Comparison of ENCODE assay signal across 19 cellular contexts in the genomic region with DNA sequence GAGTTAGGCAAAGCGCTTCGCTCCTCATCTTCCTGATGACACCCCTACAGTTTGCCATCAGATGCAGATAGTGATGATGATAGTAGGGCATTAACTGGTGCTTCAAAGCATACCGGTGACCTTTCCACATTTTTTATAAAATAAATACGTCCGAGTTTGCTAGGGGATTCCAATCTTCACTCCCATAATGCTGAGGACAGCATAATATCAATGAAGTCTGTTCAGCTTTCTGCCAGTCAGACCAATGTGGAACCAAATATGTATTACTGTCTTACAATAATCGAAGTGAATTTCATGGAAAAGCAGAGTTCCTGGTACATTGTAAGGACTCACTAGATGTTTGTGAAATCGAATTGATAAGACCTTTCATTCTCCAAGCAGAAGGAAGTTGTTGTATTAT.
DNase-seq lines count a peak whose midpoint lies in the region; ATAC-seq, FAIRE-seq and TF ChIP-seq lines count a peak whose summit lies in the region.
"Had no signal": no experiment of that assay in that cellular context is flagged by ENCODE, and none has a peak within 500 bp of the region (broad histone marks: within the 10 kb centered on the region; RNA-seq: fewer than 3 reads in every experiment).

No MANE protein-coding gene starts in this region.

- no peaks in the 10 kb centered on the region for H3K79me2 ChIP-seq in HepG2 (ENCODE audit: insufficient read depth, low read length)

- no peak overlapping the region for H2BK5ac ChIP-seq in IMR-90 (ENCODE audit: low read depth, low read length, poor library complexity, severe bottlenecking)

- H3K36me3 ChIP-seq in HepG2 (replicated peaks in 1 of 2; ENCODE audit: control insufficient read depth in 1 of 2, insufficient read depth in 2 of 2, low read length in 2 of 2) (no peaks in the 10 kb centered on the region), right lobe of liver (no peaks in the 10 kb centered on the region), IMR-90 (ENCODE audit: control insufficient read depth, insufficient read depth, low read length) (no peaks in the 10 kb centered on the region)
- H3K36me3 ChIP-seq: BLaER1 treated with 17β-estradiol and CSF1 and Interleukin-3, amounts not matched to agents 10 nM and 100 nM had no signal

- H3K27ac ChIP-seq in HepG2 (ENCODE audit: extremely low read length, insufficient read depth, low read length) = no peak overlapping the region
- no peak overlapping the region for H3K27ac ChIP-seq in right lobe of liver
- no peak overlapping the region for H3K27ac ChIP-seq in IMR-90 (ENCODE audit: insufficient read depth, low read length)
- H3K27ac ChIP-seq: BLaER1 treated with 17β-estradiol and CSF1 and Interleukin-3, amounts not matched to agents 10 nM and 100 nM; C4-2B had no signal

- intact Hi-C loops in HepG2 (cut with micrococcal nuclease; ENCODE audit: unreplicated experiment) (no loop called here), right lobe of liver (cut with DNase I) (no loop called here), IMR-90 (cut with micrococcal nuclease) (no loop called here)

- H2AFZ ChIP-seq in HepG2 (ENCODE audit: low read length) (no peak overlapping the region), IMR-90 (replicated peaks; ENCODE audit: low read length, poor library complexity) (no peak overlapping the region)

- CTCF ChIA-PET in HepG2 (lab: Yijun Ruan, JAX; ENCODE audit: low intra/inter-chr PET ratio, low total read pairs) (no interaction called here), IMR-90 (lab: Yijun Ruan, JAX) (no interaction called here)

- no peak for FAIRE-seq in HepG2 (lab: Jason Lieb, UNC)
- FAIRE-seq: A204.1, G401.6, GM12891, GM19239 had no signal

- H3K4me2 ChIP-seq in HepG2 (ENCODE audit: low read depth, low read length) (no peak overlapping the region), IMR-90 (ENCODE audit: low read depth, low read length) (no peak overlapping the region)
- H3K4me2 ChIP-seq: BLaER1 treated with 17β-estradiol and CSF1 and Interleukin-3, amounts not matched to agents 10 nM and 100 nM had no signal

- 0% methylated on average over 7 of the region's 7 CpGs for WGBS in HepG2 (ENCODE audit: low lambda C conversion rate)
- WGBS in right lobe of liver (ENCODE audit: insufficient coverage, low coverage, low lambda C conversion rate, missing lambda C conversion rate) = 58% methylated on average over 7 of the region's 7 CpGs
- WGBS in IMR-90 (ENCODE audit: extremely low coverage in 2 of 2, insufficient read length in 1 of 2), 2 experiments = no CpG with 5 or more reads among the region's 7 CpGs

- H3K9me3 ChIP-seq in HepG2 (ENCODE audit: low read length) (no peaks in the 10 kb centered on the region), right lobe of liver (no peaks in the 10 kb centered on the region), IMR-90 (ENCODE audit: control insufficient read depth, insufficient read depth, low read length) (no peaks in the 10 kb centered on the region)
- H3K9me3 ChIP-seq: BLaER1 treated with 17β-estradiol and CSF1 and Interleukin-3, amounts not matched to agents 10 nM and 100 nM; Caco-2 had no signal

- DNase-seq in HepG2 (ENCODE audit: low spot score) = no peak
- DNase-seq in right lobe of liver = no peak
- no peak for DNase-seq in IMR-90
- no peak for DNase-seq in HCEC 1CT
- DNase-seq in hepatic stellate cell (ENCODE audit: low spot score) = no peak
- DNase-seq: 8988T; AML-193; Caco-2; Calu3; CD4-positive, alpha-beta T cell; CD8-positive, alpha-beta T cell; DMS79 treated with DMSO at 0.1 percent for 48 hours; GF-D8 had no signal

- H4K91ac ChIP-seq in IMR-90 (ENCODE audit: insufficient read depth, low read depth, low read length) = no peak overlapping the region

- H3K4me3 ChIP-seq in HepG2 (replicated peaks in 1 of 3; ENCODE audit: insufficient read depth in 1 of 3, low read depth in 2 of 3, low read length in 3 of 3) = no peak overlapping the region
- no peak overlapping the region for H3K4me3 ChIP-seq in right lobe of liver
- H3K4me3 ChIP-seq in IMR-90 (ENCODE audit: insufficient read depth, low read depth, low read length) = no peak overlapping the region
- H3K4me3 ChIP-seq: BLaER1 treated with 17β-estradiol and CSF1 and Interleukin-3, amounts not matched to agents 10 nM and 100 nM had no signal

- in situ Hi-C loops in HepG2 (cut with HindIII; ENCODE audit: extremely low pct_ligation_motif_present, low pct_unique_long_range_greater_than_20kb) = no loop called here
- in situ Hi-C loops in IMR-90 (cut with MboI; ENCODE audit: low sequenced_read_pairs) = no loop called here

- H3K56ac ChIP-seq in IMR-90 (ENCODE audit: extremely low read depth, insufficient read depth, low read length) = no peak overlapping the region

- no peaks in the 10 kb centered on the region for H3K27me3 ChIP-seq in HepG2 (ENCODE audit: control insufficient read depth in 1 of 2, insufficient read depth in 2 of 2, low read length in 2 of 2)
- no peaks in the 10 kb centered on the region for H3K27me3 ChIP-seq in right lobe of liver
- H3K27me3 ChIP-seq in IMR-90 (ENCODE audit: control insufficient read depth, insufficient read depth, low read length) = no peaks in the 10 kb centered on the region
- H3K27me3 ChIP-seq: BLaER1 treated with 17β-estradiol and CSF1 and Interleukin-3, amounts not matched to agents 10 nM and 100 nM had no signal

- H4K20me1 ChIP-seq in HepG2 (ENCODE audit: insufficient read depth, low read length) (no peaks in the 10 kb centered on the region), IMR-90 (ENCODE audit: insufficient read depth, low read length) (no peaks in the 10 kb centered on the region)
- H4K20me1 ChIP-seq: BLaER1 treated with 17β-estradiol and CSF1 and Interleukin-3, amounts not matched to agents 10 nM and 100 nM had no signal

- no peak overlapping the region for H2BK20ac ChIP-seq in IMR-90 (ENCODE audit: low read depth, low read length)

- no peak overlapping the region for H2BK120ac ChIP-seq in IMR-90 (ENCODE audit: low read depth, low read length)

- TF ChIP-seq POLR2A in HepG2 (IDR thresholded peaks at IDR 0.05; ENCODE audit: insufficient read depth in 1 of 2, low read depth in 2 of 2, low read length in 2 of 2) = no peak
- no peak for TF ChIP-seq POLR2A in right lobe of liver (IDR thresholded peaks at IDR 0.05)
- no peak for TF ChIP-seq POLR2A in IMR-90 (IDR thresholded peaks at IDR 0.05; ENCODE audit: low read depth, low read length)

- H3K9me1 ChIP-seq in IMR-90 (ENCODE audit: insufficient read depth, low read length) = no peaks in the 10 kb centered on the region

- POLR2A ChIA-PET in HepG2 (lab: Yijun Ruan, JAX) (no interaction called here), IMR-90 (lab: Charles Lee; ENCODE audit: unreplicated experiment) (no interaction called here)

- TF ChIP-seq RAD21 in HepG2 (CRISPR knock-in tag; IDR thresholded peaks at IDR 0.05) = no peak
- no peak for TF ChIP-seq RAD21 in IMR-90 (IDR thresholded peaks at IDR 0.05; ENCODE audit: low read length)

- H3K23ac ChIP-seq in IMR-90 (ENCODE audit: low read depth, low read length) = no peak overlapping the region

- H3K79me1 ChIP-seq in IMR-90 (ENCODE audit: low read depth in 1 of 2, low read length in 2 of 2) = no peaks in the 10 kb centered on the region

- H3K9ac ChIP-seq in HepG2 (ENCODE audit: insufficient read depth, low read depth, low read length) = no peak overlapping the region
- H3K9ac ChIP-seq in IMR-90 (ENCODE audit: low read depth, low read length) = no peak overlapping the region
- H3K9ac ChIP-seq: BLaER1 treated with 17β-estradiol and CSF1 and Interleukin-3, amounts not matched to agents 10 nM and 100 nM had no signal

- H4K5ac ChIP-seq in IMR-90 (ENCODE audit: low read depth, low read length) = no peak overlapping the region

- TF ChIP-seq EP300 in HepG2 (IDR thresholded peaks at IDR 0.05; ENCODE audit: low read depth in 2 of 2, low read length in 2 of 2) (no peak), HepG2 (CRISPR knock-in tag; IDR thresholded peaks at IDR 0.05; ENCODE audit: borderline replicate concordance) (no peak)

- ATAC-seq in HepG2 (no peak), right lobe of liver (no peak), IMR-90 (ENCODE audit: low read depth) (no peak)
- ATAC-seq: CD8-positive, alpha-beta T cell had no signal

- no peak overlapping the region for H3K18ac ChIP-seq in IMR-90 (ENCODE audit: low read depth, low read length)

- no peak overlapping the region for H2AK9ac ChIP-seq in IMR-90 (replicated peaks; ENCODE audit: low read depth, low read length, poor library complexity)

- dilution Hi-C loops in IMR-90 (cut with HindIII; ENCODE audit: low sequenced_read_pairs, unreplicated experiment) = no loop called here

- H4K8ac ChIP-seq in IMR-90 (ENCODE audit: low read depth in 2 of 2, low read length in 2 of 2) = no peak overlapping the region

- no peak overlapping the region for H3K4ac ChIP-seq in IMR-90 (ENCODE audit: low read depth, low read length)

- H3K4me1 ChIP-seq in HepG2 (ENCODE audit: insufficient read depth, low read length) (no peaks in the 10 kb centered on the region), right lobe of liver (no peaks in the 10 kb centered on the region), IMR-90 (ENCODE audit: control insufficient read depth, insufficient read depth, low read length) (no peaks in the 10 kb centered on the region)
- H3K4me1 ChIP-seq: BLaER1 treated with 17β-estradiol and CSF1 and Interleukin-3, amounts not matched to agents 10 nM and 100 nM; Caco-2 had no signal

- BruUV-seq in HepG2 (replicated peaks; lab: Mats Ljungman, UMichigan) = no TSS peak
- BruUV-seq in IMR-90 (replicated peaks; lab: Mats Ljungman, UMichigan) = no TSS peak

- TF ChIP-seq CTCF in HepG2 (CRISPR knock-in tag; IDR thresholded peaks at IDR 0.05) (no peak), right lobe of liver (IDR thresholded peaks at IDR 0.05) (no peak), IMR-90 (conservative IDR thresholded peaks at IDR 0.05; ENCODE audit: low read depth, low read length) (no peak)

- H2AK5ac ChIP-seq in IMR-90 (ENCODE audit: low read depth, low read length) = no peak overlapping the region

- no peak overlapping the region for H2BK15ac ChIP-seq in IMR-90 (ENCODE audit: low read depth, low read length)

- no peak overlapping the region for H3K14ac ChIP-seq in IMR-90 (replicated peaks; ENCODE audit: low read depth, low read length)

TF ChIP-seq in IMR-90, 13 proteins besides CTCF, POLR2A, EP300 and RAD21 (continues in another document):
- TF ChIP-seq CEBPB (IDR thresholded peaks at IDR 0.05; ENCODE audit: low read depth, low read length) (no peak), MAZ (IDR thresholded peaks at IDR 0.05; ENCODE audit: borderline replicate concordance, low read depth, low read length) (no peak), MAFK (IDR thresholded peaks at IDR 0.05; ENCODE audit: low read depth, low read length) (peak; percentile 60)
- TF ChIP-seq, protein P1, sequence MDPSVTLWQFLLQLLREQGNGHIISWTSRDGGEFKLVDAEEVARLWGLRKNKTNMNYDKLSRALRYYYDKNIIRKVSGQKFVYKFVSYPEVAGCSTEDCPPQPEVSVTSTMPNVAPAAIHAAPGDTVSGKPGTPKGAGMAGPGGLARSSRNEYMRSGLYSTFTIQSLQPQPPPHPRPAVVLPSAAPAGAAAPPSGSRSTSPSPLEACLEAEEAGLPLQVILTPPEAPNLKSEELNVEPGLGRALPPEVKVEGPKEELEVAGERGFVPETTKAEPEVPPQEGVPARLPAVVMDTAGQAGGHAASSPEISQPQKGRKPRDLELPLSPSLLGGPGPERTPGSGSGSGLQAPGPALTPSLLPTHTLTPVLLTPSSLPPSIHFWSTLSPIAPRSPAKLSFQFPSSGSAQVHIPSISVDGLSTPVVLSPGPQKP (IDR thresholded peaks at IDR 0.05; ENCODE audit: borderline replicate concordance, low read depth, low read length) = no peak
